Comparison of ENCODE assay signal across 31 cellular contexts in the genomic region with DNA sequence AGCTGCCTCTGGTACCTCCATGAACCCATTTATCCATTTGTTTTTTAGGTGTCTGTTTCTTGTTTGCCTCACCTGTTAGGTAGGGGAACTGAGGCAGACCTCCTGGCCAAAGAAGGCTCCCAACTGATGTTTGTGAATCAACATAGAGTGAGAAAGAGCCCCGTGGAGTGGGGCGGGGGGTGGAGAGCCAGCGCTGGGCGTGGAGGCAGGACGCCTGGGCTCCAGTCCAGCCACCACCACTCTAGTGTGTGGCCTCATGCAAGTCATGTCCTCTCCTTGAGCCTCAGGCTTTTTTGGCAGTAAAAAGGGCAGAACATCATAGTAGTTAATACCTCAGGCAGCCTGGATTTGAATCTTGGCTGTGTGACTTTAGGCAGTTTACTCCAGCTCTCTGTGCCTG. TPM values are rescaled to one million over a fixed set of nuclear protein-coding genes. Genes with fewer than 3 reads are reported as not detected.
"Had no signal": no experiment of that assay in that cellular context is flagged by ENCODE, and none has a peak within 500 bp of the region (broad histone marks: within the 10 kb centered on the region; RNA-seq: fewer than 3 reads in every experiment).

No MANE protein-coding gene starts in this region.

- H3K4me1 Mint-ChIP-seq: activated B cell treated with CpG ODN at 0.5 μM for 24 hours; activated naive CD4-positive, alpha-beta T cell treated with anti-CD3 and anti-CD28 coated beads, Interleukin-2, amount 50 U/mL, for 24 hours; activated naive CD8-positive, alpha-beta T cell treated with anti-CD3 and anti-CD28 coated beads, Interleukin-2, amount 50 U/mL, for 24 hours; endodermal cell; stimulated activated naive B cell treated with anti-CD40 and anti-IgM and Interleukin-4, amounts not matched to agents 10 μg/mL and 1 μg/mL and 100 μg/mL, for 72 hours; T-cell had no signal

- H3K36me3 ChIP-seq: heart right ventricle, neutrophil, stomach, tibial artery had no signal

- H3K27ac ChIP-seq: foreskin keratinocyte, heart right ventricle, neutrophil, stomach, tibial artery had no signal

- DNase-seq: activated B cell treated with CpG ODN at 0.5 μM for 24 hours; activated CD4-positive, alpha-beta T cell treated with anti-CD3 and anti-CD28 coated beads, Interleukin-2, amount 50 U/mL, for 1 hour; activated CD8-positive, alpha-beta T cell treated with anti-CD3 and anti-CD28 coated beads for 36 hours; activated naive CD8-positive, alpha-beta T cell treated with anti-CD3 and anti-CD28 coated beads, Interleukin-2, amount 50 U/mL, for 24 hours; activated T-cell treated with anti-CD3 and anti-CD28 coated beads, Interleukin-2, amount 50 U/mL, for 48 hours; amygdala; caudate nucleus; endodermal cell; foreskin keratinocyte; heart right ventricle; nephron progenitor cell; stimulated activated CD4-positive, alpha-beta T cell treated with anti-CD3 and anti-CD28 coated beads, Interleukin-15, amount 100 ng/mL, for 24 hours; stimulated activated CD4-positive, alpha-beta T cell treated with anti-CD3 and anti-CD28 coated beads, Interleukin-2, amount 100 ng/mL, for 24 hours; stimulated activated naive B cell treated with anti-CD40 and anti-IgM and Interleukin-4, amounts not matched to agents 10 μg/mL and 1 μg/mL and 100 μg/mL, for 72 hours; stomach; T-cell; tibial artery had no signal

- H3K9me3 Mint-ChIP-seq: activated B cell treated with CpG ODN at 0.5 μM for 24 hours; activated T-helper 2 cell treated with anti-CD3 and anti-CD28 coated beads, Interferon-gamma antibody, Interleukin-2, Interleukin-4, amounts not matched to agents 10 μg/mL and 5 μg/mL and 100 μg/mL, durations not matched to agents 14 hours and 24 hours and 36 hours; nephron progenitor cell had no signal

- H3K4me1 ChIP-seq: foreskin keratinocyte, heart right ventricle, stomach, tibial artery had no signal

- H3K4me3 ChIP-seq: heart right ventricle, smooth muscle cell, stomach, tibial artery had no signal

- H3K9me3 ChIP-seq: neutrophil had no signal

- H3K4me2 ChIP-seq: smooth muscle cell had no signal

- H3K36me3 Mint-ChIP-seq: T-cell had no signal

- H3K4me3 Mint-ChIP-seq: activated B cell treated with CpG ODN at 0.5 μM for 24 hours; activated CD8-positive, alpha-beta T cell treated with anti-CD3 and anti-CD28 coated beads for 36 hours; activated naive CD4-positive, alpha-beta T cell treated with anti-CD3 and anti-CD28 coated beads, Interleukin-2, amount 50 U/mL, for 24 hours; activated naive CD8-positive, alpha-beta T cell treated with anti-CD3 and anti-CD28 coated beads, Interleukin-2, amount 50 U/mL, for 24 hours; endodermal cell; nephron progenitor cell; stimulated activated naive B cell treated with anti-CD40 and anti-IgM and Interleukin-4, amounts not matched to agents 10 μg/mL and 1 μg/mL and 100 μg/mL, for 72 hours; T-cell had no signal

- H3K27ac Mint-ChIP-seq: activated B cell treated with CpG ODN at 0.5 μM for 24 hours; activated CD8-positive, alpha-beta T cell treated with anti-CD3 and anti-CD28 coated beads for 36 hours; activated naive CD4-positive, alpha-beta T cell treated with anti-CD3 and anti-CD28 coated beads, Interleukin-2, amount 50 U/mL, for 24 hours; activated naive CD8-positive, alpha-beta T cell treated with anti-CD3 and anti-CD28 coated beads, Interleukin-2, amount 50 U/mL, for 24 hours; activated T-helper 2 cell treated with anti-CD3 and anti-CD28 coated beads, Interferon-gamma antibody, Interleukin-2, Interleukin-4, amounts not matched to agents 10 μg/mL and 5 μg/mL and 100 μg/mL, durations not matched to agents 14 hours and 24 hours and 36 hours; endodermal cell; nephron progenitor cell; progenitor cell of endocrine pancreas; stimulated activated naive B cell treated with anti-CD40 and anti-IgM and Interleukin-4, amounts not matched to agents 10 μg/mL and 1 μg/mL and 100 μg/mL, for 72 hours; T-cell had no signal

- ATAC-seq: activated CD8-positive, alpha-beta T cell treated with anti-CD3 and anti-CD28 coated beads for 36 hours; activated naive CD8-positive, alpha-beta T cell treated with anti-CD3 and anti-CD28 coated beads, Interleukin-2, amount 50 U/mL, for 24 hours; esophagus mucosa; foreskin keratinocyte; heart right ventricle; stimulated activated naive B cell treated with anti-CD40 and anti-IgM and Interleukin-4, amounts not matched to agents 10 μg/mL and 1 μg/mL and 100 μg/mL, for 72 hours; T-cell had no signal

RNA-seq across cellular contexts. Expression of a gene that starts 42.2 kb away (rescaled TPM):
- total RNA-seq: activated B cell treated with CpG ODN at 0.5 μM for 24 hours; activated CD8-positive, alpha-beta T cell treated with anti-CD3 and anti-CD28 coated beads for 36 hours; activated T-helper 2 cell treated with anti-CD3 and anti-CD28 coated beads, Interferon-gamma antibody, Interleukin-2, Interleukin-4, amounts not matched to agents 10 μg/mL and 5 μg/mL and 100 μg/mL, durations not matched to agents 14 hours and 24 hours and 36 hours; endodermal cell; esophagus mucosa; foreskin keratinocyte; heart right ventricle; kidney epithelial cell; lung microvascular endothelial cell; mesenteric fat pad; mucosa of gallbladder; osteocyte; progenitor cell of endocrine pancreas; renal cortical epithelial cell; smooth muscle cell; stomach; T-cell; T-helper 2 cell treated with Interferon-gamma antibody and Interleukin-4, amounts not matched to agents 100 ng/mL and 5 ng/mL, for 36 hours; ureter had no signal
- polyA plus RNA-seq: foreskin keratinocyte, heart right ventricle, smooth muscle cell, stomach had no signal

RNA-seq across cellular contexts. Expression of a gene that starts 50.5 kb away (rescaled TPM):
- total RNA-seq: activated B cell treated with CpG ODN at 0.5 μM for 24 hours; activated CD8-positive, alpha-beta T cell treated with anti-CD3 and anti-CD28 coated beads for 36 hours; activated T-helper 2 cell treated with anti-CD3 and anti-CD28 coated beads, Interferon-gamma antibody, Interleukin-2, Interleukin-4, amounts not matched to agents 10 μg/mL and 5 μg/mL and 100 μg/mL, durations not matched to agents 14 hours and 24 hours and 36 hours; osteocyte; T-cell; T-helper 2 cell treated with Interferon-gamma antibody and Interleukin-4, amounts not matched to agents 100 ng/mL and 5 ng/mL, for 36 hours had no signal
- polyA plus RNA-seq: smooth muscle cell had no signal
